In the genomic region with DNA sequence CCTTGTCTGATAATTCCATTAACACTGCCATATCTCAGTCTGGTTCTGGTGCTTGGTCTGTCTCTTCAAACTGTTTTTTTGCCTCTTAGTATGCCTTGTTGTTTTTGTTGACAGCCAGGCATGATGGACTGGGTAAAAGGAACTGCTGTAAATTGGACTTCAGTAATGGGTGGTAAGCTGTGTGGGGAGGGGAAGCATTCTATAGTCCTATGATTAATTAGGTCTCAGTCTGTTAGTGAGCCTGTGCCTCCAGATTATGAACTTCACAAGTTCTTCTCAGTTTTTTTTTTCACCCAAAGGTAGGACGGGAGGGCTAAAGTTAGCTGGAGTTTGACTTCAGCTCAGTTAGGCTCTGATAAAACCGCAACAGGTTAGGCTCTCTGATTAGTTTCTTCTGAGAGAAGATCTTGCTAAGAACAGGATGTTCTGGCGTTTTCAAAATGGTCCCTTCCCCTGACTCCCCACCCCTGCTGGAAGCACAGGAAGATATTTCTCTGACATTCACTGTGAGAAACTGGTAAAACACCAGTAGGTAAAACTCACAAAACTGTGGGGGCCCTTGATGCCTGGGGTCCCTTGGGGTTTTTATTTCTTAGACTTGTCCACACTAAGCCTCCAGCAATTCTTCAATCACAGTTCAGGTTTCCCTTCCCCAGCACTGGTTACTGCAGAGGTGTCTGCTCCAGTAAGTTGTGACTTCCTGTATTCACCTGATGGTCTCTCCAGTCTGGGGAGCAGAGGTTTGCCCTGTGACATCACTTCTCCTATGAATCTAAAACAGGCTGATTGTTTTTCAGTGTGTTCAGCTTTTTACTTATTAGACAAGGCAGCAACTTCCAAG, we compare ENCODE assay signal across 14 cellular contexts. TPM values are rescaled to one million over a fixed set of nuclear protein-coding genes. Genes with fewer than 3 reads are reported as not detected.
DNase-seq lines count a peak whose midpoint lies in the region; ATAC-seq and TF ChIP-seq lines count a peak whose summit lies in the region.
"Had no signal": no experiment of that assay in that cellular context is flagged by ENCODE, and none has a peak within 500 bp of the region (broad histone marks: within the 10 kb centered on the region; RNA-seq: fewer than 3 reads in every experiment).

No MANE protein-coding gene starts in this region.

- no peak overlapping the region for H3K9ac ChIP-seq in smooth muscle cell (ENCODE audit: low read depth)
- no peak overlapping the region for H3K9ac ChIP-seq in colonic mucosa (ENCODE audit: low read depth in 2 of 2, low read length in 2 of 2)

- no peaks in the 10 kb centered on the region for H3K36me3 Mint-ChIP-seq in activated naive CD8-positive, alpha-beta T cell treated with anti-CD3 and anti-CD28 coated beads, Interleukin-2, amount 50 U/mL, for 24 hours (ENCODE audit: low read depth)

- H3K4me3 ChIP-seq in HEK293 (ENCODE audit: low read depth, low read length) (no peak overlapping the region), smooth muscle cell (no peak overlapping the region), MG63 (no peak overlapping the region), colonic mucosa (no peak overlapping the region)

- H3F3A ChIP-seq in smooth muscle cell (ENCODE audit: low read depth), result no peaks in the 10 kb centered on the region

- peaks cover 15% of the 10 kb centered on the region for H3K4me1 Mint-ChIP-seq in activated naive CD8-positive, alpha-beta T cell treated with anti-CD3 and anti-CD28 coated beads, Interleukin-2, amount 50 U/mL, for 24 hours

- DNase-seq in activated CD4-positive, alpha-beta T cell treated with anti-CD3 and anti-CD28 coated beads for 4 hours, result peak; percentile 4 to 11
- DNase-seq in activated CD4-positive, alpha-beta T cell treated with anti-CD3 and anti-CD28 coated beads for 1 hour, result no peak
- no peak for DNase-seq in activated naive CD8-positive, alpha-beta T cell treated with anti-CD3 and anti-CD28 coated beads, Interleukin-2, amount 50 U/mL, for 24 hours
- DNase-seq in smooth muscle cell (lab: John Stamatoyannopoulos, UW; ENCODE audit: unreplicated experiment), result no peak
- no peak for DNase-seq in HUDEP-2 (lab: John Stamatoyannopoulos, UW; ENCODE audit: unreplicated experiment in 76 of 76)
- DNase-seq in MG63, result no peak
- DNase-seq in colonic mucosa, result no peak
- DNase-seq: activated gamma-delta T cell treated with Interleukin-2 at 50 U/mL for 16 hours, cortex of kidney, foreskin fibroblast, KBM-7, nucleus accumbens had no signal

- H4K20me1 ChIP-seq in smooth muscle cell (ENCODE audit: low read depth), result no peaks in the 10 kb centered on the region

- H3K79me2 ChIP-seq in smooth muscle cell (ENCODE audit: low read depth), result no peaks in the 10 kb centered on the region

- no peak overlapping the region for H3K4me2 ChIP-seq in smooth muscle cell

- peaks cover 3% of the 10 kb centered on the region for H3K27me3 Mint-ChIP-seq in activated naive CD8-positive, alpha-beta T cell treated with anti-CD3 and anti-CD28 coated beads, Interleukin-2, amount 50 U/mL, for 24 hours

- POLR2A ChIA-PET in HEK293 (lab: Yijun Ruan, JAX), result no interaction called here

- H3K4me3 Mint-ChIP-seq in activated naive CD8-positive, alpha-beta T cell treated with anti-CD3 and anti-CD28 coated beads, Interleukin-2, amount 50 U/mL, for 24 hours, result no peak overlapping the region

- H3K27ac ChIP-seq in HEK293 (ENCODE audit: extremely low read depth, low read depth, low read length), result no peak overlapping the region
- no peak overlapping the region for H3K27ac ChIP-seq in smooth muscle cell (ENCODE audit: low read depth)
- H3K27ac ChIP-seq in colonic mucosa, result no peak overlapping the region

- CTCF ChIA-PET in HEK293 (lab: Yijun Ruan, JAX), result interaction anchor here (0.6 kb wide), 1 partner anchor 161 kb away, joined by 3 read pairs; no protein-coding TSS in a partner anchor

- H2AFZ ChIP-seq in smooth muscle cell (ENCODE audit: low read depth), result peak overlapping the region; percentile 35

- H3K36me3 ChIP-seq in HEK293 (ENCODE audit: control insufficient read depth in 2 of 2, insufficient read depth in 1 of 2, low read length in 2 of 2) (no peaks in the 10 kb centered on the region), smooth muscle cell (ENCODE audit: low read depth) (no peaks in the 10 kb centered on the region), MG63 (no peaks in the 10 kb centered on the region), colonic mucosa (no peaks in the 10 kb centered on the region)

- no peaks in the 10 kb centered on the region for H3K27me3 ChIP-seq in smooth muscle cell (ENCODE audit: low read depth)
- H3K27me3 ChIP-seq in MG63, result no peaks in the 10 kb centered on the region
- H3K27me3 ChIP-seq in colonic mucosa, result no peaks in the 10 kb centered on the region

- no peaks in the 10 kb centered on the region for H3K9me3 Mint-ChIP-seq in activated naive CD8-positive, alpha-beta T cell treated with anti-CD3 and anti-CD28 coated beads, Interleukin-2, amount 50 U/mL, for 24 hours

- intact Hi-C loops in colonic mucosa (cut with DNase I), result no loop called here

- H3K4me1 ChIP-seq in HEK293 (ENCODE audit: control insufficient read depth, insufficient read depth, low read length) (no peaks in the 10 kb centered on the region), smooth muscle cell (ENCODE audit: low read depth) (no peaks in the 10 kb centered on the region), colonic mucosa (no peaks in the 10 kb centered on the region)

- no peak for TF ChIP-seq CTCF in HEK293 (tag by site-specific recombination; IDR thresholded peaks at IDR 0.05)
- no peak for TF ChIP-seq CTCF in smooth muscle cell (IDR thresholded peaks at IDR 0.05; ENCODE audit: borderline replicate concordance, insufficient read depth, poor library complexity, severe bottlenecking)
- TF ChIP-seq CTCF in colonic mucosa (IDR thresholded peaks at IDR 0.05), result no peak

- WGBS in smooth muscle cell (ENCODE audit: low lambda C conversion rate), result 65% methylated on average over 3 of the region's 3 CpGs

- peak overlapping the region; percentile 17 for H3K27ac Mint-ChIP-seq in activated naive CD8-positive, alpha-beta T cell treated with anti-CD3 and anti-CD28 coated beads, Interleukin-2, amount 50 U/mL, for 24 hours

- peak; percentile 69 for ATAC-seq in activated naive CD8-positive, alpha-beta T cell treated with anti-CD3 and anti-CD28 coated beads, Interleukin-2, amount 50 U/mL, for 24 hours
- ATAC-seq: left lobe of liver had no signal

- no peaks in the 10 kb centered on the region for H3K9me3 ChIP-seq in HEK293 (ENCODE audit: control insufficient read depth, insufficient read depth, low read depth, low read length)
- no peaks in the 10 kb centered on the region for H3K9me3 ChIP-seq in smooth muscle cell (replicated peaks; ENCODE audit: low read depth)
- no peaks in the 10 kb centered on the region; the same call in 1 of the 2 replicates for H3K9me3 ChIP-seq in MG63
- H3K9me3 ChIP-seq in colonic mucosa, result no peaks in the 10 kb centered on the region

TF ChIP-seq in HEK293, 187 proteins besides CTCF, POLR2A, EP300 and RAD21:
- TF ChIP-seq, protein P1, sequence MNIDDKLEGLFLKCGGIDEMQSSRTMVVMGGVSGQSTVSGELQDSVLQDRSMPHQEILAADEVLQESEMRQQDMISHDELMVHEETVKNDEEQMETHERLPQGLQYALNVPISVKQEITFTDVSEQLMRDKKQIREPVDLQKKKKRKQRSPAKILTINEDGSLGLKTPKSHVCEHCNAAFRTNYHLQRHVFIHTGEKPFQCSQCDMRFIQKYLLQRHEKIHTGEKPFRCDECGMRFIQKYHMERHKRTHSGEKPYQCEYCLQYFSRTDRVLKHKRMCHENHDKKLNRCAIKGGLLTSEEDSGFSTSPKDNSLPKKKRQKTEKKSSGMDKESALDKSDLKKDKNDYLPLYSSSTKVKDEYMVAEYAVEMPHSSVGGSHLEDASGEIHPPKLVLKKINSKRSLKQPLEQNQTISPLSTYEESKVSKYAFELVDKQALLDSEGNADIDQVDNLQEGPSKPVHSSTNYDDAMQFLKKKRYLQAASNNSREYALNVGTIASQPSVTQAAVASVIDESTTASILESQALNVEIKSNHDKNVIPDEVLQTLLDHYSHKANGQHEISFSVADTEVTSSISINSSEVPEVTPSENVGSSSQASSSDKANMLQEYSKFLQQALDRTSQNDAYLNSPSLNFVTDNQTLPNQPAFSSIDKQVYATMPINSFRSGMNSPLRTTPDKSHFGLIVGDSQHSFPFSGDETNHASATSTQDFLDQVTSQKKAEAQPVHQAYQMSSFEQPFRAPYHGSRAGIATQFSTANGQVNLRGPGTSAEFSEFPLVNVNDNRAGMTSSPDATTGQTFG (tag by site-specific recombination; IDR thresholded peaks at IDR 0.05; ENCODE audit: borderline replicate concordance), result no peak
- TF ChIP-seq ZBTB17 (tag by site-specific recombination; IDR thresholded peaks at IDR 0.05) (no peak), ZNF138 (tag by site-specific recombination; IDR thresholded peaks at IDR 0.05; ENCODE audit: borderline replicate concordance) (no peak), ZIC2 (tag by site-specific recombination; IDR thresholded peaks at IDR 0.05) (peak; percentile 25; the same call in 1 of the 2 replicates)

RNA-seq across cellular contexts. Expression of a gene that starts 43.3 kb away (rescaled TPM):
- total RNA-seq in smooth muscle cell (33.1 and 35.7 TPM in 2 replicates), colonic mucosa (10 to 100 TPM; 21.3 to 21.6 TPM)
- polyA plus RNA-seq in smooth muscle cell, result 17.1 and 21.0 TPM in 2 replicates
- total RNA-seq in MG63 (2014; rRNA removed; shearing (Covaris generic); ENCODE audit: low replicate concordance), result 11.0 and 16.5 TPM in 2 replicates

Comparison
In these comparisons a context has a peak if more than half of its experiments do, and no peak if none do; other contexts are left out.
1. DNase-seq: peak in activated CD4-positive, alpha-beta T cell treated with anti-CD3 and anti-CD28 coated beads for 4 hours (2 of 2); none in activated CD4-positive, alpha-beta T cell treated with anti-CD3 and anti-CD28 coated beads for 1 hour (single experiment), activated naive CD8-positive, alpha-beta T cell treated with anti-CD3 and anti-CD28 coated beads, Interleukin-2, amount 50 U/mL, for 24 hours (single experiment), smooth muscle cell (single experiment), HUDEP-2 (0 of 76), MG63 (single experiment) and colonic mucosa (single experiment).